In the genomic region with DNA sequence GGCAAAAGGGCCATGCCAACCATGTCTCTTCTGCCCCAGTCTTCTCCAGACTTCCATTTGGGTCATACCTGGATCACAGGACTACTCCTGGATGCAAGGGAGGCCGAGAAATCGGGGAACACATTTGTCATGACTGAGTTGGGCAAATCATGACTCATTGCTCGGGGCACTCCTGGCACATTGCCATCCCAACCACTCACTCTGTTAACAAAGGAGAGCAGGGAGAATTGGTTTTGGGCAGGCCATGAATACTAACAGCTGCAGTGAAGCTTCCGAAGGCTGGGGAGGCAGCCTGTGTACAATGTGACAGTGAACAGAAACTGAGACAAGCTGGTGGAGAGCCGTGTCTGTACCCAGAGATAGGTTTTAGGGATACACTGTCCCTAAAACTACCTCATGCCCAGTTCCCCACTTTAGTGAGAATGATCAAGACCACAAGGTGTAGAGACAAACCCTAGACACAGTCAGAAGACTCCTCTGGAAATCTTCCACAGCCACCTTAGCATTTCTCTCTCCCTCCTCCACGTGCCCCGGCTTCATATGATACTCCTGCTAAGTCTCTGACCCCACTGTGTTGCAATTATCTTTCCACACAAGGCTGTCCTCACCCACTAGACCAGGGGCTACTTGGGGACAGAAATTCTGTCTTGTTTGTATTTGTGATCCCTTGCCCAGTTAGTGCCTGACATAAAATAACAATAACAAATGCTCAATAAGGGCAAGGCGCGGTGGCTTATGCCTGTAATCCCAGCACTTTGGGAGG, we compare ENCODE assay signal across 8 cellular contexts. TPM values are rescaled to one million over a fixed set of nuclear protein-coding genes. Genes with fewer than 3 reads are reported as not detected.
DNase-seq lines count a peak whose midpoint lies in the region; ATAC-seq, FAIRE-seq and TF ChIP-seq lines count a peak whose summit lies in the region.

No MANE protein-coding gene starts in this region.

- intact Hi-C loops in K562 (cut with micrococcal nuclease): no loop called here

- in situ Hi-C loops in K562 (cut with MboI): loop anchor here (5.0 kb wide), 1 partner anchor 98 kb away; no protein-coding TSS in a partner anchor

- H3K36me3 ChIP-seq in K562 (ENCODE audit: control insufficient read depth, insufficient read depth, low read length): no peaks in the 10 kb centered on the region

- peak overlapping the region in 2 of 3 experiments; percentile 77 to 85 for H3K27ac Mint-ChIP-seq in nephron

- CTCF ChIA-PET in K562 (lab: Yijun Ruan, JAX; ENCODE audit: low intra/inter-chr PET ratio): no interaction called here

- peaks cover 11% of the 10 kb centered on the region for H3K27me3 Mint-ChIP-seq in nephron (ENCODE audit: low read depth)

- H3K4me1 Mint-ChIP-seq in nephron: peaks cover 20% of the 10 kb centered on the region

- H3K4me3 ChIP-seq in K562: no peak overlapping the region
- H3K4me3 ChIP-seq in coronary artery: no peak overlapping the region

- no peak for TF ChIP-seq CTCF in K562 (IDR thresholded peaks at IDR 0.05 in 2 of 3, conservative IDR thresholded peaks at IDR 0.05 in 1 of 3; ENCODE audit: insufficient read depth in 2 of 3, low read depth in 1 of 3, low read length in 3 of 3)
- no peak for TF ChIP-seq CTCF in nephron (IDR thresholded peaks at IDR 0.05; ENCODE audit: unreplicated experiment in 3 of 3)
- no peak for TF ChIP-seq CTCF in coronary artery (IDR thresholded peaks at IDR 0.05)

- no peaks in the 10 kb centered on the region for H3K9me3 ChIP-seq in K562 (replicated peaks; ENCODE audit: control insufficient read depth, insufficient read depth, low read depth, low read length)

- H4K20me1 ChIP-seq in K562 (replicated peaks; ENCODE audit: control insufficient read depth, insufficient read depth, low read length): no peaks in the 10 kb centered on the region

- H3K36me3 Mint-ChIP-seq in nephron (ENCODE audit: low read depth): no peaks in the 10 kb centered on the region

- no peak for TF ChIP-seq EP300 in K562 (IDR thresholded peaks at IDR 0.05; ENCODE audit: low read length)

- no peak for FAIRE-seq in K562 (lab: Jason Lieb, UNC)

- H3K27ac ChIP-seq in K562 (ENCODE audit: extremely low read depth, low read depth, low read length) (no peak overlapping the region), coronary artery (no peak overlapping the region)

- DNase-seq in Daoy (ENCODE audit: low read depth): peak; percentile 91
- peak; percentile 22 for DNase-seq in NCI-H1436 treated with DMSO at 0.1 percent for 48 hours (lab: John Stamatoyannopoulos, UW)
- no peak for DNase-seq in K562 (ENCODE audit: extremely low read depth in 1 of 4, low spot score in 3 of 4)
- DNase-seq in putamen (ENCODE audit: low spot score): no peak
- no peak for DNase-seq in coronary artery (ENCODE audit: low spot score)
- DNase-seq in NCI-H82 (lab: John Stamatoyannopoulos, UW): no peak

- H3K4me1 ChIP-seq in K562 (replicated peaks in 1 of 2; ENCODE audit: control insufficient read depth in 2 of 2, insufficient read depth in 2 of 2, low read length in 2 of 2): no peaks in the 10 kb centered on the region

- ATAC-seq in K562: no peak
- no peak for ATAC-seq in GM21717 (IDR thresholded peaks at IDR 0.05; ENCODE audit: unreplicated experiment)

- H2AFZ ChIP-seq in K562 (ENCODE audit: low read depth, low read length): peak overlapping the region; percentile 46

- H3K4me3 Mint-ChIP-seq in nephron: no peak overlapping the region

- no peak for TF ChIP-seq POLR2A in K562 (conservative IDR thresholded peaks at IDR 0.05)

- no peaks in the 10 kb centered on the region for H3K9me3 Mint-ChIP-seq in nephron

- TF ChIP-seq RAD21 in K562 (CRISPR knock-in tag; conservative IDR thresholded peaks at IDR 0.05 in 1 of 2, IDR thresholded peaks at IDR 0.05 in 1 of 2): no peak

- H3K27me3 ChIP-seq in K562 (ENCODE audit: control insufficient read depth in 2 of 2, insufficient read depth in 2 of 2, low read length in 2 of 2): 0 out of 5 replicates have a peak, but pooled peaks cover 0 to 3% of the 10 kb centered on the region in 2 experiments

- H3K4me2 ChIP-seq in K562 (ENCODE audit: insufficient read depth, low read length): no peak overlapping the region

- H3K79me2 ChIP-seq in K562 (ENCODE audit: control insufficient read depth, insufficient read depth, low read length): no peaks in the 10 kb centered on the region

- WGBS in K562 (ENCODE audit: insufficient coverage, low coverage, missing lambda C conversion rate): 11% methylated on average over 9 of the region's 9 CpGs

- H3K9ac ChIP-seq in K562 (ENCODE audit: insufficient read depth in 1 of 2, low read depth in 2 of 2, low read length in 2 of 2): 0 out of 4 replicates have a peak overlapping the region, but pooled peaks of 1 of the 2 experiments have one; percentile 9

- no peaks in the 10 kb centered on the region for H3K9me1 ChIP-seq in K562 (ENCODE audit: control insufficient read depth, insufficient read depth, low read length)

- POLR2A ChIA-PET in K562 (lab: Yijun Ruan, JAX): interaction anchor here (1.2 kb wide), 1 partner anchor 11 kb away, joined by 3 read pairs; a partner anchor contains a TSS

- no TSS peak for BruUV-seq in K562 (replicated peaks; lab: Mats Ljungman, UMichigan)

TF ChIP-seq in K562, 482 proteins besides CTCF, POLR2A, EP300 and RAD21:
- TF ChIP-seq RNF2 (IDR thresholded peaks at IDR 0.05): no peak
- TF ChIP-seq ZNF174 (CRISPR knock-in tag; IDR thresholded peaks at IDR 0.05): no peak
- TF ChIP-seq CXXC5 (CRISPR knock-in tag; IDR thresholded peaks at IDR 0.05): no peak
- TF ChIP-seq BDP1 (IDR thresholded peaks at IDR 0.05; ENCODE audit: insufficient read depth, insufficient read length): no peak
- no peak for TF ChIP-seq NFRKB (IDR thresholded peaks at IDR 0.05; ENCODE audit: low read depth)
- TF ChIP-seq NFIC (IDR thresholded peaks at IDR 0.05): peak; percentile 70
- no peak for TF ChIP-seq PHF20 (IDR thresholded peaks at IDR 0.05; ENCODE audit: partially characterized antibody)
- no peak for TF ChIP-seq CREM (IDR thresholded peaks at IDR 0.05; ENCODE audit: low read depth)

RNA-seq across cellular contexts. Expression of a gene that starts 10.5 kb away (rescaled TPM):
- total RNA-seq in Daoy (2014; rRNA removed; shearing (Covaris generic)): 90.3 and 108 TPM in 2 replicates
- 100 and 246 TPM in 2 replicates for total RNA-seq in K562 (2011; cell fraction: chromatin; rRNA removed; ENCODE audit: low replicate concordance)
- 43.7 and 56.3 TPM in 2 replicates for total RNA-seq in K562 (2011; cell fraction: nucleolus; rRNA removed)
- total RNA-seq in K562 (2011; cell fraction: nucleoplasm; rRNA removed): 69.7 and 78.0 TPM in 2 replicates
- 73.1 and 79.1 TPM in 2 replicates for total RNA-seq in K562 (2014; rRNA removed)
- 89.7 and 95.5 TPM in 2 replicates for total RNA-seq in K562 (2014; rRNA removed; fragmentation: Illumina TruSeq; extraction: Trizol)
- 81.0 and 82.2 TPM in 2 replicates for total RNA-seq in K562 (2015; rRNA removed; fragmentation: Illumina TruSeq; extraction: Trizol)
- 72.8 and 75.6 TPM in 2 replicates for total RNA-seq in K562 (2021)
- 113 and 118 TPM in 2 replicates for polyA plus RNA-seq in K562 (2011; rRNA removed)
- 21.6 and 38.9 TPM in 2 replicates for polyA plus RNA-seq in K562 (2011; cell fraction: cytosol; rRNA removed)
- 208 and 313 TPM in 2 replicates for polyA plus RNA-seq in K562 (2011; cell fraction: nucleus; rRNA removed)
- polyA plus RNA-seq in K562 (2012): 46.2 and 52.2 TPM in 2 replicates
- 92.6 and 105 TPM in 2 replicates for polyA plus RNA-seq in K562 (2014; fragmentation: Illumina TruSeq; extraction: Trizol)
- polyA plus RNA-seq in K562 (2014; fragmentation: Nextera tagmentation; extraction: Ambion mirVana): 10 to 100 TPM; 28.7 to 43.3 TPM
- 93.4 and 94.2 TPM in 2 replicates for polyA plus RNA-seq in K562 (2014; rRNA removed)
- 80.8 and 91.4 TPM in 2 replicates for polyA minus RNA-seq in K562 (2011; rRNA and poly(A)+ RNA removed)
- polyA minus RNA-seq in K562 (2011; cell fraction: cytosol; rRNA and poly(A)+ RNA removed): 26.2 and 37.5 TPM in 2 replicates
- polyA minus RNA-seq in K562 (2011; cell fraction: nucleus; rRNA and poly(A)+ RNA removed): 50.5 and 120 TPM in 2 replicates

RNA-seq across cellular contexts. Expression of a gene that starts 41.7 kb away (rescaled TPM):
- 2.2 and 3.7 TPM in 2 replicates for total RNA-seq in Daoy (2014; rRNA removed; shearing (Covaris generic))
- total RNA-seq in K562 (2011; cell fraction: chromatin; rRNA removed; ENCODE audit: low replicate concordance): 0.58 and 3.5 TPM in 2 replicates
- total RNA-seq in K562 (2011; cell fraction: nucleolus; rRNA removed): 2.5 and 2.8 TPM in 2 replicates
- total RNA-seq in K562 (2011; cell fraction: nucleoplasm; rRNA removed): 0.81 and 1.7 TPM in 2 replicates
- total RNA-seq in K562 (2014; rRNA removed): 0.41 and 0.59 TPM in 2 replicates
- total RNA-seq in K562 (2014; rRNA removed; fragmentation: Illumina TruSeq; extraction: Trizol): 0.25 and 0.32 TPM in 2 replicates
- total RNA-seq in K562 (2015; rRNA removed; fragmentation: Illumina TruSeq; extraction: Trizol): 0.19 and 0.29 TPM in 2 replicates
- 0.56 and 0.91 TPM in 2 replicates for total RNA-seq in K562 (2021)
- polyA plus RNA-seq in K562 (2011; rRNA removed): 0.35 and 0.59 TPM in 2 replicates
- 0.49 and 0.56 TPM in 2 replicates for polyA plus RNA-seq in K562 (2011; cell fraction: cytosol; rRNA removed)
- 0.76 and 0.92 TPM in 2 replicates for polyA plus RNA-seq in K562 (2011; cell fraction: nucleus; rRNA removed)
- polyA plus RNA-seq in K562 (2012): 0.53 and 3.8 TPM in 2 replicates
- 0.52 and 0.87 TPM in 2 replicates for polyA plus RNA-seq in K562 (2014; fragmentation: Illumina TruSeq; extraction: Trizol)
- not detected for polyA plus RNA-seq in K562 (2014; fragmentation: Nextera tagmentation; extraction: Ambion mirVana)
- 0.82 and 0.86 TPM in 2 replicates for polyA plus RNA-seq in K562 (2014; rRNA removed)
- polyA minus RNA-seq in K562 (2011; rRNA and poly(A)+ RNA removed): 0.54 and 1.1 TPM in 2 replicates
- 1.2 TPM in 1 of 2 replicates, not detected in the other for polyA minus RNA-seq in K562 (2011; cell fraction: cytosol; rRNA and poly(A)+ RNA removed)
- polyA minus RNA-seq in K562 (2011; cell fraction: nucleus; rRNA and poly(A)+ RNA removed): 0.40 and 1.00 TPM in 2 replicates

Comparison
In these comparisons a context has a peak if more than half of its experiments do, and no peak if none do; other contexts are left out.
1. DNase-seq: peak in Daoy (single experiment) and NCI-H1436 treated with DMSO at 0.1 percent for 48 hours (single experiment); none in K562 (0 of 4), putamen (single experiment), coronary artery (single experiment) and NCI-H82 (single experiment).